ENCODE assay signal across 8 cellular contexts in the genomic region with DNA sequence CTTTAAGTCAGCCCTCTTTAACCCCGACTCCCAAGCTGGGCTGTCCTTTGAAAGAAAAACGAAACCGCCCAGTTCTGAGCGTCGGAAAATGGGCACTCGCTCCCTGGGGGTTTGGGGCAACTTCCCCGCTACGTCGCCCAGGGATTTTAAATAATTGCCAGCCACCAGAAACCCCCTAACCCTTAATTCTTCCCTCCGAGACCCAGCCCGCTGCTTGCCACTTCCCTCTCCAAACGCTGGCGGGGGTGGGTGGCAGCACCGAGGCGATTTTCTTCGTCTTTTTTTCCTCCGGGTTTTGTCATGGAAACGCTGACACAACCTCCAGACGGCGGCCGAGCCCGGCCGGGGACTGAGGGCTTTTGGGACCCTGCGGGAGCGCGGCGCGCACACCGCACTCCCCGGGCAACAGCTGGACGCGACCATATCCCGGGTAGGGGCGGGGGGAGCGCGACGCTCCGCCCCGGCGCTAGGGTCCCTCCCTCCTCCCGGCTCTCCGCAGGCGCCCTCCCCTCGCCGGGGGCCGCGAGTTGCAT. TPM values are rescaled to one million over a fixed set of nuclear protein-coding genes. Genes with fewer than 3 reads are reported as not detected.
DNase-seq lines count a peak whose midpoint lies in the region; ATAC-seq and TF ChIP-seq lines count a peak whose summit lies in the region.

A gene (plus strand): TSS at position 532 of the 533 bp plus-strand sequence.

- H3K36me3 ChIP-seq in liver (ENCODE audit: control insufficient read depth in 4 of 4, insufficient read depth in 3 of 4, low read depth in 1 of 4, low read length in 3 of 4): no peaks in the 10 kb centered on the region

- H3K4me3 ChIP-seq in dorsolateral prefrontal cortex (peak within 1 kb of the TSS; percentile 45 to 91 (median 81)), liver (ENCODE audit: low read depth in 1 of 3, low read length in 3 of 3) (peak within 1 kb of the TSS; percentile 50 to 68 (median 64))

- H3K4me1 ChIP-seq in liver (ENCODE audit: control insufficient read depth in 4 of 4, insufficient read depth in 4 of 4, low read length in 3 of 4): peaks cover 6 to 32% (median 21%) of the 10 kb centered on the region in 4 donors

- DNase-seq in AML-193 (lab: John Stamatoyannopoulos, UW) (peak; percentile 81 to 91), GM19238 (ENCODE audit: insufficient read length, low spot score) (peak; percentile 94), NCI-H748 treated with DMSO at 0.1 percent for 48 hours (lab: John Stamatoyannopoulos, UW) (peak; percentile 68), dorsolateral prefrontal cortex (peak; percentile 41 to 85 (median 76))
- peak; percentile 76 to 84 for DNase-seq in activated CD4-positive, alpha-beta T cell treated with anti-CD3 and anti-CD28 coated beads, Interleukin-2, amount 50 U/mL, for 48 hours
- peak; percentile 66 to 68 for DNase-seq in stimulated activated CD4-positive, alpha-beta T cell treated with anti-CD3 and anti-CD28 coated beads, Interleukin-2, amount 100 ng/mL, for 48 hours

- H3K9me3 ChIP-seq in liver (ENCODE audit: control insufficient read depth in 4 of 4, low read length in 3 of 4): no peaks in the 10 kb centered on the region

- ATAC-seq in HG03432 (IDR thresholded peaks at IDR 0.05; ENCODE audit: unreplicated experiment): peak; percentile 76

- H3K9ac ChIP-seq in liver (ENCODE audit: low read depth in 1 of 2, low read length in 2 of 2): peak within 1 kb of the TSS; percentile 17 to 48

- intact Hi-C loops in dorsolateral prefrontal cortex (cut with DNase I): loop anchor here in 1 of 2 donors (5.0 kb wide), 1 partner anchor 501 kb away; a partner anchor contains a TSS

- WGBS in liver: under 1% methylated on average over 47 of the region's 47 CpGs

- peak; percentile 43 to 60 for TF ChIP-seq RAD21 in liver (IDR thresholded peaks at IDR 0.05)

- H3K27me3 ChIP-seq in dorsolateral prefrontal cortex: peaks cover 0 to 13% (median 0%) of the 10 kb centered on the region in 45 donors
- no peaks in the 10 kb centered on the region for H3K27me3 ChIP-seq in liver (ENCODE audit: control insufficient read depth in 4 of 4, insufficient read depth in 4 of 4, low read length in 3 of 4)

- H3K27ac ChIP-seq in dorsolateral prefrontal cortex: peak within 1 kb of the TSS in 58 of 59 donors; percentile 30 to 91 (median 82)
- peak within 1 kb of the TSS; percentile 11 to 60 for H3K27ac ChIP-seq in liver (ENCODE audit: low read depth in 1 of 2, low read length in 2 of 2)

- TF ChIP-seq CTCF in dorsolateral prefrontal cortex (IDR thresholded peaks at IDR 0.05 in 54 of 56, conservative IDR thresholded peaks at IDR 0.05 in 2 of 56; ENCODE audit: low read depth in 1 of 56, partially characterized antibody in 56 of 56) (peak in 45 of 56 donors; percentile 5 to 51 (median 36)), liver (IDR thresholded peaks at IDR 0.05; ENCODE audit: low read depth, low read length, missing input control) (no peak)

TF ChIP-seq in liver, 16 proteins besides CTCF, POLR2A, EP300 and RAD21:
- no peak for TF ChIP-seq FOXA2 (IDR thresholded peaks at IDR 0.05)
- peak in 1 of 2 donors; percentile 23 for TF ChIP-seq JUND (IDR thresholded peaks at IDR 0.05)

RNA-seq across cellular contexts. Expression of the gene that starts here (rescaled TPM):
- 10 to 100 TPM; 14.8 to 77.6 (median 22.8) TPM for total RNA-seq in dorsolateral prefrontal cortex
- 10 to 100 TPM in 1 of 2 donors, 1 to 10 TPM in 1; 6.1 to 11.1 TPM for total RNA-seq in liver
- 1 to 10 TPM in 1 of 2 donors, under 1 TPM in 1; 0.57 to 1.2 TPM for polyA plus RNA-seq in liver

Comparison
In these comparisons a context has a peak if more than half of its experiments do, and no peak if none do; other contexts are left out.
1. Peak in every context shown above with its lines: DNase-seq, ATAC-seq, H3K4me3 ChIP-seq and H3K27ac ChIP-seq.